Comparison of ENCODE assay signal across 18 cellular contexts in the genomic region with DNA sequence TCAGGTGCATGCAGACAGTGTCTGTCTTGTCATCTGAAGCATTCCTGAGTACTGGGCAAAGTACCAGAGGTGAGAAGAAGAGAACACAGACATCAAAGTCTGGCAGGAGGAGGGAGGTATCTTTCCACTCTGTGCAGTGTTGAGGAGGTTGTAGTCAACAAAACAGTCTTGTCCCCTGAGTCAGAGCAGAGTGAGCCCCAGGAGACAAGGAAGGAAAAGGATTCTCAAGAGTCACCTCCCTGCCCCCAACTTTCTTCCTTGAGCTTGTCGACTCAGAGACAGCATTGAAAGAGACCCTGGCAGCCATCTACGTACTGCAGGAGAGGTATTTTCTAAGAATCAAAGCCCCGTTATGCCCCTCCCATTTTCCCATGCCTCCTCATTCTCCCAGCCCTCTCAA. TPM values are rescaled to one million over a fixed set of nuclear protein-coding genes. Genes with fewer than 3 reads are reported as not detected.
DNase-seq lines count a peak whose midpoint lies in the region; ATAC-seq and TF ChIP-seq lines count a peak whose summit lies in the region.
"Had no signal": no experiment of that assay in that cellular context is flagged by ENCODE, and none has a peak within 500 bp of the region (broad histone marks: within the 10 kb centered on the region; RNA-seq: fewer than 3 reads in every experiment).

No MANE protein-coding gene starts in this region.

- TF ChIP-seq CTCF in epithelial cell of esophagus (IDR thresholded peaks at IDR 0.05; ENCODE audit: insufficient read depth, low read depth, low read length, missing control alignments) (no peak), testis (IDR thresholded peaks at IDR 0.05) (no peak), upper lobe of left lung (IDR thresholded peaks at IDR 0.05) (no peak)

- no peak overlapping the region for H2BK120ac ChIP-seq in mesendoderm (ENCODE audit: low read depth, low read length)

- intact Hi-C loops in testis (cut with DNase I; ENCODE audit: low total_unique reads): no loop called here

- H3K79me2 ChIP-seq in mesendoderm (ENCODE audit: control insufficient read depth, insufficient read depth, low read length): no peaks in the 10 kb centered on the region

- H2BK15ac ChIP-seq in mesendoderm (replicated peaks; ENCODE audit: low read depth): no peak overlapping the region

- no peak overlapping the region for H4K5ac ChIP-seq in mesendoderm (ENCODE audit: low read length)

- H3K23ac ChIP-seq in mesendoderm (ENCODE audit: low read length): no peak overlapping the region

- H4K8ac ChIP-seq in mesendoderm (ENCODE audit: low read depth, low read length): no peak overlapping the region

- H3K9me3 ChIP-seq in BLaER1: peaks cover 5% of the 10 kb centered on the region; the same call in 1 of the 2 replicates
- no peaks in the 10 kb centered on the region for H3K9me3 ChIP-seq in testis
- no peaks in the 10 kb centered on the region for H3K9me3 ChIP-seq in upper lobe of left lung
- H3K9me3 ChIP-seq: ascending aorta, stomach had no signal

- H3K27me3 ChIP-seq in BLaER1 (peaks cover 20% of the 10 kb centered on the region), mesendoderm (ENCODE audit: insufficient read depth, low read length, poor library complexity) (no peaks in the 10 kb centered on the region), testis (no peaks in the 10 kb centered on the region), upper lobe of left lung (peaks cover 0 to 9% (median 0%) of the 10 kb centered on the region in 4 donors)
- H3K27me3 ChIP-seq: ascending aorta had no signal

- no peak overlapping the region for H3K56ac ChIP-seq in mesendoderm (ENCODE audit: low read length)

- H3K4me1 ChIP-seq in BLaER1 (0 out of 2 replicates have a peak, but pooled peaks cover 4% of the 10 kb centered on the region), mesendoderm (ENCODE audit: control insufficient read depth, low read depth, low read length) (no peaks in the 10 kb centered on the region), testis (no peaks in the 10 kb centered on the region), upper lobe of left lung (peaks cover 0 to 6% (median under 1%) of the 10 kb centered on the region in 4 donors)
- H3K4me1 ChIP-seq: ascending aorta had no signal

- ATAC-seq in upper lobe of left lung (ENCODE audit: low FRiP score in 2 of 2): no peak
- ATAC-seq: esophagus mucosa had no signal

- no peak overlapping the region for H2AK5ac ChIP-seq in mesendoderm (ENCODE audit: low read length)

- H3K9ac ChIP-seq in BLaER1 (no peak overlapping the region), mesendoderm (ENCODE audit: low read length) (no peak overlapping the region)

- no peaks in the 10 kb centered on the region for H3K79me1 ChIP-seq in mesendoderm (ENCODE audit: low read length)

- no peak for TF ChIP-seq EP300 in upper lobe of left lung (IDR thresholded peaks at IDR 0.05)

- no CpG with 5 or more reads among the region's 3 CpGs for WGBS in mesendoderm (ENCODE audit: extremely low coverage, insufficient coverage, low lambda C conversion rate)
- 50 to 61% methylated on average over 3 of the region's 3 CpGs for WGBS in testis, 2 donors
- whole genome bisulfite sequencing in upper lobe of left lung, 2 donors: 20 to 59% methylated on average over 3 of the region's 3 CpGs

- H3K4ac ChIP-seq in mesendoderm (ENCODE audit: low read depth, low read length): no peak overlapping the region

- H3K18ac ChIP-seq in mesendoderm (ENCODE audit: low read length): no peak overlapping the region

- DNase-seq in NCI-H2227 (lab: John Stamatoyannopoulos, UW; ENCODE audit: unreplicated experiment) (peak; percentile 28), epithelial cell of esophagus (ENCODE audit: low read depth) (peak; percentile 39), mesendoderm (peak; percentile 51), testis (no peak), SIG-M5 (lab: John Stamatoyannopoulos, UW) (no peak), upper lobe of left lung (no peak), DMS79 treated with DMSO at 0.1 percent for 48 hours (lab: John Stamatoyannopoulos, UW) (no peak)
- DNase-seq: activated CD4-positive, alpha-beta T cell treated with anti-CD3 and anti-CD28 coated beads for 48 hours; activated CD8-positive, alpha-beta memory T cell treated with anti-CD3 and anti-CD28 coated beads, Interleukin-2, amount 50 U/mL, for 4 hours; activated naive CD4-positive, alpha-beta T cell; AML-193; cortex of kidney; naive B cell; NCI-H1694; stomach had no signal

- no peak overlapping the region for H2BK5ac ChIP-seq in mesendoderm (ENCODE audit: low read length)

- no peaks in the 10 kb centered on the region for H3K36me3 ChIP-seq in BLaER1
- H3K36me3 ChIP-seq in mesendoderm (ENCODE audit: control insufficient read depth, insufficient read depth, low read length): no peaks in the 10 kb centered on the region
- H3K36me3 ChIP-seq in testis (ENCODE audit: low read depth, missing control alignments): no peaks in the 10 kb centered on the region
- H3K36me3 ChIP-seq in upper lobe of left lung: no peaks in the 10 kb centered on the region
- H3K36me3 ChIP-seq: ascending aorta, stomach had no signal

- no peak overlapping the region for H3K27ac ChIP-seq in BLaER1
- H3K27ac ChIP-seq in mesendoderm (ENCODE audit: low read depth, low read length): no peak overlapping the region
- no peak overlapping the region for H3K27ac ChIP-seq in testis
- H3K27ac ChIP-seq in upper lobe of left lung: no peak overlapping the region
- H3K27ac ChIP-seq: ascending aorta, stomach had no signal

- H3K4me2 ChIP-seq in BLaER1 (peak overlapping the region; percentile 11; the same call in 1 of the 2 replicates), mesendoderm (ENCODE audit: low read length) (no peak overlapping the region)

- H4K20me1 ChIP-seq in BLaER1: no peaks in the 10 kb centered on the region

- H3K4me3 ChIP-seq in BLaER1 (no peak overlapping the region), epithelial cell of esophagus (ENCODE audit: low read length) (no peak overlapping the region), mesendoderm (ENCODE audit: low read length) (no peak overlapping the region), testis (no peak overlapping the region), upper lobe of left lung (no peak overlapping the region)
- H3K4me3 ChIP-seq: ascending aorta, stomach had no signal

- TF ChIP-seq POLR2A in testis (IDR thresholded peaks at IDR 0.05) (no peak), upper lobe of left lung (IDR thresholded peaks at IDR 0.05) (no peak)

RNA-seq across cellular contexts. Expression of a gene that starts 4.4 kb away (rescaled TPM):
- 4.9 TPM for polyA plus RNA-seq in mesendoderm (2013, experiment 1 of 2)
- polyA plus RNA-seq in mesendoderm (2013, experiment 2 of 2): 4.8 TPM
- 10 to 100 TPM in 1 of 2 donors, 1 to 10 TPM in 1; 5.1 to 11.3 TPM for total RNA-seq in testis
- 31.2 TPM for polyA plus RNA-seq in testis (ENCODE audit: insufficient read depth, low read depth, low replicate concordance)
- total RNA-seq in upper lobe of left lung: 10 to 100 TPM in 5 of 6 donors, 1 to 10 TPM in 1; 1.0 to 76.6 (median 41.3) TPM

Comparison
In these comparisons a context has a peak if more than half of its experiments do, and no peak if none do; other contexts are left out.
1. DNase-seq: peak in NCI-H2227 (single experiment), epithelial cell of esophagus (single experiment) and mesendoderm (single experiment); none in testis (single experiment), SIG-M5 (single experiment), upper lobe of left lung (0 of 2) and DMS79 treated with DMSO at 0.1 percent for 48 hours (single experiment).